In genomic region chr20:62924567-62925419, GRCh38 we compare ENCODE assay signal across 7 cellular contexts. TPM values are rescaled to one million over a fixed set of nuclear protein-coding genes. Genes with fewer than 3 reads are reported as not detected.
DNase-seq lines count a peak whose midpoint lies in the region; ATAC-seq and TF ChIP-seq lines count a peak whose summit lies in the region.

No MANE protein-coding gene starts in this region.

- TF ChIP-seq POLR2A in right lobe of liver (IDR thresholded peaks at IDR 0.05): no peak

- H3K27ac ChIP-seq in brain microvascular endothelial cell: peak overlapping the region; percentile 92
- H3K27ac ChIP-seq in right lobe of liver: peak overlapping the region; percentile 97 to 98 (median 98)
- peak overlapping the region; percentile 97 for H3K27ac ChIP-seq in upper lobe of right lung

- H3K4me3 ChIP-seq in GM12865 (ENCODE audit: low read depth, low read length) (peak overlapping the region; percentile 90), brain microvascular endothelial cell (ENCODE audit: low read depth, low read length) (peak overlapping the region; percentile 93), right lobe of liver (peak overlapping the region; percentile 79 to 93 (median 86)), upper lobe of right lung (peak overlapping the region; percentile 88)

- TF ChIP-seq CTCF in GM12865 (IDR thresholded peaks at IDR 0.05; ENCODE audit: insufficient read depth, low read depth, low read length, missing control alignments) (no peak), brain microvascular endothelial cell (IDR thresholded peaks at IDR 0.05; ENCODE audit: low read depth, low read length, missing control alignments) (no peak), right lobe of liver (IDR thresholded peaks at IDR 0.05) (no peak), upper lobe of right lung (IDR thresholded peaks at IDR 0.05) (no peak)

- intact Hi-C loops in right lobe of liver (cut with DNase I) (no loop called here), upper lobe of right lung (cut with DNase I) (no loop called here)

- in situ Hi-C loops in brain microvascular endothelial cell (cut with HindIII; ENCODE audit: low pct_ligation_motif_present, low sequenced_read_pairs): no loop called here

- DNase-seq in GM12865 (ENCODE audit: low read depth) (peak; percentile 45), NCI-H69 (lab: John Stamatoyannopoulos, UW) (peak; percentile 29), brain microvascular endothelial cell (peak; percentile 28), right lobe of liver (peak in 2 of 3 donors; percentile 42 to 62), upper lobe of right lung (no peak), activated gamma-delta T cell (lab: John Stamatoyannopoulos, UW) (no peak), NCI-H1105 (lab: John Stamatoyannopoulos, UW) (no peak)

- H3K4me1 ChIP-seq in right lobe of liver: peaks cover 0 to 77% (median 33%) of the 10 kb centered on the region in 4 donors
- peaks cover 77% of the 10 kb centered on the region for H3K4me1 ChIP-seq in upper lobe of right lung

- H3K27me3 ChIP-seq in brain microvascular endothelial cell (replicated peaks): no peaks in the 10 kb centered on the region
- no peaks in the 10 kb centered on the region for H3K27me3 ChIP-seq in right lobe of liver
- H3K27me3 ChIP-seq in upper lobe of right lung: no peaks in the 10 kb centered on the region

- H3K9me3 ChIP-seq in right lobe of liver (no peaks in the 10 kb centered on the region), upper lobe of right lung (no peaks in the 10 kb centered on the region)

- ATAC-seq in right lobe of liver (peak in 2 of 4 donors; percentile 8 to 12), upper lobe of right lung (no peak)

- 1% methylated on average over 13 of the region's 15 CpGs for WGBS in right lobe of liver (ENCODE audit: insufficient coverage, low coverage, low lambda C conversion rate, missing lambda C conversion rate)

- H3K36me3 ChIP-seq in brain microvascular endothelial cell (replicated peaks) (no peaks in the 10 kb centered on the region), right lobe of liver (no peaks in the 10 kb centered on the region), upper lobe of right lung (no peaks in the 10 kb centered on the region)

RNA-seq across cellular contexts. Expression of gene DIDO1, which starts 1.5 kb away (rescaled TPM):
- total RNA-seq in right lobe of liver (10 to 100 TPM; 18.3 to 28.1 (median 21.1) TPM), upper lobe of right lung (55.5 TPM)

RNA-seq across cellular contexts. Expression of gene GID8, which starts 13.2 kb away (rescaled TPM):
- total RNA-seq in right lobe of liver (10 to 100 TPM; 12.6 to 18.9 (median 15.1) TPM), upper lobe of right lung (27.4 TPM)

RNA-seq across cellular contexts. Expression of gene SLC17A9, which starts 27.7 kb away (rescaled TPM):
- total RNA-seq in right lobe of liver (10 to 100 TPM; 29.8 to 99.4 (median 54.1) TPM), upper lobe of right lung (15.2 TPM)

Comparison
In these comparisons a context has a peak if more than half of its experiments do, and no peak if none do; other contexts are left out.
1. DNase-seq: peak in GM12865 (single experiment), NCI-H69 (single experiment), brain microvascular endothelial cell (single experiment) and right lobe of liver (2 of 3); none in upper lobe of right lung (single experiment), activated gamma-delta T cell (single experiment) and NCI-H1105 (single experiment).
2. Peak in every context shown above with its lines, with median percentiles within 50 percentile points of each other: H3K4me3 ChIP-seq and H3K27ac ChIP-seq.